ENCODE assay signal across 8 cellular contexts in the genomic region with DNA sequence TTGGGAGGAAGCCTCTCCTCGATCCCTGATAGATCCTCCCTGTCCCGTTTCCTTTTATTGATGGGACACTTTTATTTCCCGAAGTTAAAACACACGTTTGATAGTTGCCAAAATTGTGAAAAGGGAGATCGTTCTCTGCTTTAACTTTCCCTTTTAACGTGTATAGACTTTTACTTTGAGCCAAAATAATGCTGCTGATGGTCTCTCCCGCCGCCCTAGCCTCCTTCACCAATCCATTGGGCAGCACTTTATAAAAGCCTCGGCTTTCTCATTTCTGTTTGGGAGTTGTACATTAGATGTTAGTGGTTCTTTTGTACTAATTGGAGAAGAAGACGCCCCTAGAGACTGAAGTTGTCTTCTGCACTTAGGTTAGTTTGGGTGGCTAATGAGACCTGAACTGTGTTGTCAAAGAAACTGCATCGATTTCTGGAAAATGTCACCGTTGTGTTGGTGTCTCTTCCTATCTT. TPM values are rescaled to one million over a fixed set of nuclear protein-coding genes. Genes with fewer than 3 reads are reported as not detected.
DNase-seq lines count a peak whose midpoint lies in the region; ATAC-seq and TF ChIP-seq lines count a peak whose summit lies in the region.

No MANE protein-coding gene starts in this region.

- H3K4me1 ChIP-seq in heart left ventricle, result peaks cover 0 to 24% (median 3%) of the 10 kb centered on the region in 12 donors
- H3K4me1 ChIP-seq in esophagus (ENCODE audit: control insufficient read depth in 2 of 2, insufficient read depth in 2 of 2, low read length in 1 of 2), result no peaks in the 10 kb centered on the region
- peaks cover 7% of the 10 kb centered on the region for H3K4me1 ChIP-seq in osteoblast (ENCODE audit: insufficient read depth, low read length)

- DNase-seq in heart left ventricle (no peak), Right ventricle myocardium inferior (ENCODE audit: missing footprints) (no peak), SK-MEL-5 (ENCODE audit: low read depth, low spot score) (peak; percentile 22), osteoblast (ENCODE audit: insufficient read length, low spot score, missing footprints) (no peak), ecto neural progenitor cell (ENCODE audit: low spot score) (no peak), sciatic nerve (ENCODE audit: low spot score) (no peak)

- in situ Hi-C loops in SK-MEL-5 (cut with HindIII; ENCODE audit: low pct_unique_long_range_greater_than_20kb, low sequenced_read_pairs), result no loop called here

- peak overlapping the region; percentile 55 to 93 (median 76) for H3K4me3 ChIP-seq in heart left ventricle
- H3K4me3 ChIP-seq in esophagus (ENCODE audit: low read depth in 1 of 2, low read length in 2 of 2), result peak overlapping the region; percentile 79 to 86
- peak overlapping the region; percentile 97 for H3K4me3 ChIP-seq in osteoblast (ENCODE audit: insufficient read depth, low read length)

- TF ChIP-seq POLR2A in heart left ventricle (IDR thresholded peaks at IDR 0.05), result no peak

- no peak for TF ChIP-seq CTCF in heart left ventricle (IDR thresholded peaks at IDR 0.05)
- TF ChIP-seq CTCF in osteoblast (IDR thresholded peaks at IDR 0.05; ENCODE audit: extremely low read depth, low read depth, low read length), result no peak

- H3K79me2 ChIP-seq in osteoblast (ENCODE audit: insufficient read depth, low read length), result no peaks in the 10 kb centered on the region

- no peak for ATAC-seq in heart left ventricle
- ATAC-seq in Right ventricle myocardium inferior, result no peak
- ATAC-seq in HG02970 (IDR thresholded peaks at IDR 0.05; ENCODE audit: low FRiP score, unreplicated experiment), result no peak
- ATAC-seq in sciatic nerve, result no peak

- H3K9me3 ChIP-seq in heart left ventricle (no peaks in the 10 kb centered on the region), esophagus (ENCODE audit: control insufficient read depth in 2 of 2, insufficient read depth in 1 of 2, low read depth in 1 of 2, low read length in 1 of 2) (no peaks in the 10 kb centered on the region), osteoblast (ENCODE audit: low read depth, low read length) (no peaks in the 10 kb centered on the region)

- 3% methylated on average over 12 of the region's 12 CpGs for WGBS in heart left ventricle, 4 donors
- WGBS in esophagus, 2 donors, result 4% methylated on average over 12 of the region's 12 CpGs

- H3K27me3 ChIP-seq in heart left ventricle (no peaks in the 10 kb centered on the region), esophagus (ENCODE audit: control insufficient read depth in 1 of 2, insufficient read depth in 2 of 2, low read length in 2 of 2) (no peaks in the 10 kb centered on the region), osteoblast (ENCODE audit: insufficient read depth, low read length) (peaks cover 11% of the 10 kb centered on the region)

- H4K20me1 ChIP-seq in osteoblast (ENCODE audit: insufficient read depth, low read length), result no peaks in the 10 kb centered on the region

- intact Hi-C loops in heart left ventricle (cut with DNase I) (loop anchor here in 9 of 10 donors (5.0 to 10.0 kb wide), 8 partner anchors 699 to 1817 kb away; no protein-coding TSS in a partner anchor), Right ventricle myocardium inferior (cut with DNase I) (loop anchor here (10.0 kb wide), 1 partner anchor 1707 kb away; no protein-coding TSS in a partner anchor), sciatic nerve (cut with DNase I) (loop anchor here (10.0 kb wide), 1 partner anchor 1707 kb away; no protein-coding TSS in a partner anchor)

- peak overlapping the region; percentile 97 for H3K4me2 ChIP-seq in osteoblast (ENCODE audit: insufficient read depth, low read length)

- peak overlapping the region; percentile 97 for H2AFZ ChIP-seq in osteoblast (ENCODE audit: low read length)

- no peaks in the 10 kb centered on the region for H3K36me3 ChIP-seq in heart left ventricle
- no peaks in the 10 kb centered on the region for H3K36me3 ChIP-seq in esophagus (ENCODE audit: control insufficient read depth in 2 of 2, insufficient read depth in 2 of 2, low read length in 1 of 2)
- H3K36me3 ChIP-seq in osteoblast (ENCODE audit: insufficient read depth, low read length), result no peaks in the 10 kb centered on the region

- peak overlapping the region in 8 of 12 donors; percentile 43 to 97 (median 90) for H3K27ac ChIP-seq in heart left ventricle
- peak overlapping the region; percentile 96 to 99 for H3K27ac ChIP-seq in esophagus (ENCODE audit: low read depth in 2 of 2, low read length in 1 of 2)
- H3K27ac ChIP-seq in osteoblast (ENCODE audit: low read depth, low read length), result no peak overlapping the region

RNA-seq across cellular contexts. Expression of a gene that starts 1.4 kb away (rescaled TPM):
- 1 to 10 TPM; 2.6 to 5.7 (median 3.4) TPM for total RNA-seq in heart left ventricle
- polyA plus RNA-seq in heart left ventricle, result 1 to 10 TPM; 1.1 to 2.5 TPM
- 4.4 TPM for total RNA-seq in Right ventricle myocardium inferior
- total RNA-seq in SK-MEL-5 (2014; rRNA removed; shearing (Covaris generic)), result 17.3 and 17.8 TPM in 2 replicates
- polyA plus RNA-seq in SK-MEL-5 (2015; cell fraction: cytosol; rRNA removed), result 36.6 and 46.4 TPM in 2 replicates
- polyA plus RNA-seq in SK-MEL-5 (2015; cell fraction: nucleus; rRNA removed), result 64.9 and 99.8 TPM in 2 replicates
- polyA plus RNA-seq in esophagus, result 10 to 100 TPM in 1 of 2 donors, 1 to 10 TPM in 1; 7.4 to 10.5 TPM
- total RNA-seq in osteoblast, result 2.1 and 2.5 TPM in 2 replicates
- 25.5 TPM for total RNA-seq in sciatic nerve
